ENCODE assay signal across 20 cellular contexts in the genomic region with DNA sequence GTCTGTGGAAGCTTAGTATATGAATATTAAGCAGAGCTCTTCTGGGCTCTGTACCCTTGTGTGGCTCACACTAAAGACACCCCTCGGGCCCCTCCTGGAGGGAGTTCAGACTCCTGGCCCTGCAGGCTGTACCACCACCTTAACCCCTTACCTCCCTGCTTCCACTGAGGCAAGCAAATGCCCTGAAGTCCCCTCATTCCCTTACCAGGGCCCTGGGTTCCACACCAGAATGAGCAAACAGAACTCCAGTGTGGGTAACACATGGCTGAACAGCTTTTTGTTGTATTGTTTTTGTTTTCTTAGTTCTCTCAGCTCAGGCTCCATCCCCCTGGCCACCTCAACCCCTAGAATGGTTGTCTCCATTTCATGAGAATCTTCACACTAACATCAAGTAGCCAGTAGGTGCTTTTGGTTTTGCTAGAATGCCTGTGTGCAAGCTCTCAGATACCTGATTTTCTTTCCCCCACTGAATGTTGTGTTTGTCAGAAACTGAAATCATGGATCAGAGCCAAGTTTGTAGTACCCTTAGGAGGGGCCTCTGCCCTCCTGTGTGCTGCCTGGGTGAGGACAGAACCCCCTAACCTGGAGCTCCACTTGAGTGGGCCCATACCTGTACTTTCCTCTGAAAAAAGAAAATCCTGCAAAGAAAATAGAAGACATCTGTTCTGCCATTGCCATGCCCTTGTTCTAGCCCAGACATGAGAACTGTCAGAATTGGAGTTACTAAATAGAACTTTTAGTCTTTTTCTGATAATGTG. TPM values are rescaled to one million over a fixed set of nuclear protein-coding genes. Genes with fewer than 3 reads are reported as not detected.
DNase-seq lines count a peak whose midpoint lies in the region; ATAC-seq and TF ChIP-seq lines count a peak whose summit lies in the region.
"Had no signal": no experiment of that assay in that cellular context is flagged by ENCODE, and none has a peak within 500 bp of the region (broad histone marks: within the 10 kb centered on the region; RNA-seq: fewer than 3 reads in every experiment).

No MANE protein-coding gene starts in this region.

- WGBS in lower leg skin, 2 donors, result 23 to 60% methylated on average over 1 of the region's 1 CpG
- 25% methylated on average over 1 of the region's 1 CpG for WGBS in esophagus muscularis mucosa

- peak overlapping the region in 1 of 3 donors; percentile 49 for H3K9ac ChIP-seq in skeletal muscle tissue (ENCODE audit: low read depth in 1 of 3, low read length in 3 of 3)

- H3K27ac ChIP-seq in skeletal muscle tissue (ENCODE audit: low read depth, low read length) (peak overlapping the region; percentile 3), esophagus muscularis mucosa (replicated peaks in 1 of 4) (no peak overlapping the region)
- H3K27ac ChIP-seq: hepatocyte, neutrophil, sigmoid colon had no signal

- H3K27me3 Mint-ChIP-seq in effector memory CD8-positive, alpha-beta T cell, result no peaks in the 10 kb centered on the region
- H3K27me3 Mint-ChIP-seq: memory B cell had no signal

- no peak for TF ChIP-seq CTCF in lower leg skin (IDR thresholded peaks at IDR 0.05)
- TF ChIP-seq CTCF in esophagus muscularis mucosa (IDR thresholded peaks at IDR 0.05), result no peak

- TF ChIP-seq POLR2A in lower leg skin (IDR thresholded peaks at IDR 0.05), result no peak
- no peak for TF ChIP-seq POLR2A in esophagus muscularis mucosa (IDR thresholded peaks at IDR 0.05; ENCODE audit: low read depth)

- peaks cover 22 to 31% of the 10 kb centered on the region in 2 donors for H3K4me1 Mint-ChIP-seq in effector memory CD8-positive, alpha-beta T cell (ENCODE audit: low read depth in 2 of 2)

- H3K4me3 ChIP-seq in skeletal muscle tissue (ENCODE audit: low read length in 3 of 3) (no peak overlapping the region), lower leg skin (ENCODE audit: low read depth, poor library complexity, severe bottlenecking) (no peak overlapping the region), esophagus muscularis mucosa (no peak overlapping the region)
- H3K4me3 ChIP-seq: hepatocyte, sigmoid colon had no signal

- H3K27me3 ChIP-seq in skeletal muscle tissue (ENCODE audit: control insufficient read depth in 3 of 3, insufficient read depth in 3 of 3, low read length in 3 of 3) (no peaks in the 10 kb centered on the region), esophagus muscularis mucosa (no peaks in the 10 kb centered on the region)
- H3K27me3 ChIP-seq: hepatocyte, neutrophil, sigmoid colon had no signal

- no peak for TF ChIP-seq EP300 in esophagus muscularis mucosa (IDR thresholded peaks at IDR 0.05)

- H3K4me1 ChIP-seq in skeletal muscle tissue (ENCODE audit: control insufficient read depth in 3 of 3, insufficient read depth in 3 of 3, low read length in 3 of 3), result peaks cover 20 to 33% (median 25%) of the 10 kb centered on the region in 3 donors
- H3K4me1 ChIP-seq in esophagus muscularis mucosa, result peaks cover 24 to 46% (median 38%) of the 10 kb centered on the region in 4 donors

- H3K36me3 ChIP-seq in skeletal muscle tissue (ENCODE audit: control insufficient read depth in 3 of 3, insufficient read depth in 3 of 3, low read length in 3 of 3) (no peaks in the 10 kb centered on the region), esophagus muscularis mucosa (no peaks in the 10 kb centered on the region)
- H3K36me3 ChIP-seq: neutrophil, sigmoid colon had no signal

- intact Hi-C loops in lower leg skin (cut with DNase I; ENCODE audit: low total_unique reads) (no loop called here), esophagus muscularis mucosa (cut with DNase I) (loop anchor here (5.0 kb wide), 2 partner anchors 63 to 158 kb away; no protein-coding TSS in a partner anchor)

- no peak overlapping the region for H3K4me3 Mint-ChIP-seq in effector memory CD8-positive, alpha-beta T cell
- H3K4me3 Mint-ChIP-seq: memory B cell had no signal

- H3K27ac Mint-ChIP-seq in effector memory CD8-positive, alpha-beta T cell, result peak overlapping the region; percentile 33 to 52
- H3K27ac Mint-ChIP-seq: endodermal cell, memory B cell had no signal

- peaks cover 19% of the 10 kb centered on the region for H3K36me3 Mint-ChIP-seq in effector memory CD8-positive, alpha-beta T cell (ENCODE audit: insufficient read depth)
- H3K36me3 Mint-ChIP-seq: memory B cell had no signal

- DNase-seq in activated CD8-positive, alpha-beta memory T cell treated with anti-CD3 and anti-CD28 coated beads, Interleukin-2, amount 50 U/mL, for 48 hours, result peak; percentile 43
- no peak for DNase-seq in activated CD8-positive, alpha-beta memory T cell treated with anti-CD3 and anti-CD28 coated beads for 24 hours
- DNase-seq in NCI-H128 (lab: John Stamatoyannopoulos, UW; ENCODE audit: unreplicated experiment) (peak; percentile 19), lower leg skin (ENCODE audit: low spot score in 2 of 2) (no peak), esophagus muscularis mucosa (ENCODE audit: extremely low spot score) (no peak)
- DNase-seq in effector memory CD8-positive, alpha-beta T cell, result no peak
- DNase-seq: activated CD4-positive, alpha-beta T cell treated with anti-CD3 and anti-CD28 coated beads, Interleukin-2, amount 50 U/mL, for 4 hours; endodermal cell; Karpas-422; kidney; NCI-H187; NCI-H526 treated with DMSO at 0.1 percent for 48 hours; sigmoid colon; stimulated activated CD4-positive, alpha-beta T cell treated with anti-CD3 and anti-CD28 coated beads, Interleukin-1b, Interleukin-23, amount 100 ng/mL, for 48 hours had no signal

- ATAC-seq in effector memory CD8-positive, alpha-beta T cell (replicated peaks), result no peak
- no peak for ATAC-seq in GM18519 (IDR thresholded peaks at IDR 0.05; ENCODE audit: low FRiP score, unreplicated experiment)
- ATAC-seq: Panc1 had no signal

- H3K9me3 Mint-ChIP-seq in effector memory CD8-positive, alpha-beta T cell, result no peaks in the 10 kb centered on the region
- H3K9me3 Mint-ChIP-seq: endodermal cell, memory B cell had no signal

- H3K9me3 ChIP-seq in skeletal muscle tissue (ENCODE audit: control insufficient read depth in 3 of 3, low read length in 3 of 3) (no peaks in the 10 kb centered on the region), esophagus muscularis mucosa (no peaks in the 10 kb centered on the region)
- H3K9me3 ChIP-seq: neutrophil, sigmoid colon had no signal

RNA-seq across cellular contexts. Expression of a gene that starts 2.8 kb away (rescaled TPM):
- total RNA-seq in skeletal muscle tissue (45.4 TPM), lower leg skin (10 to 100 TPM; 37.7 to 46.4 (median 43.0) TPM), esophagus muscularis mucosa (10 to 100 TPM; 34.2 to 40.5 (median 39.3) TPM)

Comparison
In these comparisons a context has a peak if more than half of its experiments do, and no peak if none do; other contexts are left out.
1. DNase-seq: peak in activated CD8-positive, alpha-beta memory T cell treated with anti-CD3 and anti-CD28 coated beads, Interleukin-2, amount 50 U/mL, for 48 hours (single experiment) and NCI-H128 (single experiment); none in activated CD8-positive, alpha-beta memory T cell treated with anti-CD3 and anti-CD28 coated beads for 24 hours (single experiment), effector memory CD8-positive, alpha-beta T cell (0 of 3), lower leg skin (0 of 2) and esophagus muscularis mucosa (single experiment).